13 cellular contexts compared by ENCODE assay signal in the genomic region with DNA sequence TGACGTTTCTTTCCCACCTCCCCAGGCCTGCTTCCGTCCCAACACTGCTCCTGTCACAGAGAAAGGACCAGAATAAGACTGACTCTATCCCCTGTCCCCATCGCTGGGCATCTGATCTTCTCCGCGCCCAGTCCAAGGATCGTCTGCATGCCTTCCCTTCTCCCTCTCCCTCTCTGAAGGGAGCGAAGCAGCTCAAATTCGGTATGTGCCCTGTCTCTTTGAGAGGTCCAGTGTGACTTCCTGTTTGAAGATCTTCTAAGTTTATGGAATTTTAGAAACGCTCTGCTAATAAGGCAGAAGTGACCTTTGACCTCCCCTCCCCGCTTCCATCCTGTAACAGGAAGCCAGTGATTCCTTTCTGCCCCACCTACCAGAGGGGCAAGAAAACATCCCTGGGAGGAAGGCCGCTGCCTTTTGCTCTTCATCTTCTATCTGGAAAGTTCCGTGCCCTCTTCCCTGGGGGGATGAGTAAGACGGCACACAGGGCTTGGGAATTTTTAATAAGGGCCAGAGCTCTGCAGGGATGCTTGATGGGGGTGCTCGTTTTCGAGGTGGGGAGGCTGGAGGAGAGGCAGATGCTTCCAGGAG. TPM values are rescaled to one million over a fixed set of nuclear protein-coding genes. Genes with fewer than 3 reads are reported as not detected.
A peak's percentile ranks its signal among the peaks of the same experiment; 100 is the strongest.
DNase-seq lines count a peak whose midpoint lies in the region; ATAC-seq and TF ChIP-seq lines count a peak whose summit lies in the region.
"Had no signal": no experiment of that assay in that cellular context is flagged by ENCODE, and none has a peak within 500 bp of the region (broad histone marks: within the 10 kb centered on the region; RNA-seq: fewer than 3 reads in every experiment).

No MANE protein-coding gene starts in this region.

- 63 to 72% methylated on average over 12 to 13 of the region's 15 CpGs for WGBS in esophagus squamous epithelium, 2 donors
- 43% methylated on average over 13 of the region's 15 CpGs for whole genome bisulfite sequencing in mesenchymal stem cell
- 81% methylated on average over 15 of the region's 15 CpGs for WGBS in suprapubic skin

- H3K27me3 Mint-ChIP-seq in natural killer cell (ENCODE audit: low read depth in 2 of 2): peaks cover 0 to 15% of the 10 kb centered on the region in 2 donors

- intact Hi-C loops in esophagus squamous epithelium (cut with DNase I): no loop called here
- intact Hi-C loops in natural killer cell (cut with micrococcal nuclease): no loop called here

- no peak for TF ChIP-seq EP300 in suprapubic skin (IDR thresholded peaks at IDR 0.05)

- H3K9me3 ChIP-seq in esophagus squamous epithelium (peaks cover 0 to 7% (median 0%) of the 10 kb centered on the region in 3 donors), mesenchymal stem cell (ENCODE audit: control insufficient read depth, low read length) (peaks cover 9% of the 10 kb centered on the region), suprapubic skin (no peaks in the 10 kb centered on the region)
- H3K9me3 ChIP-seq: MG63 had no signal

- no peaks in the 10 kb centered on the region for H3K79me1 ChIP-seq in mesenchymal stem cell (replicated peaks; ENCODE audit: low read length, poor library complexity, severe bottlenecking)

- H2BK5ac ChIP-seq in mesenchymal stem cell (ENCODE audit: low read depth, low read length, poor library complexity, severe bottlenecking): no peak overlapping the region

- no peaks in the 10 kb centered on the region for H3K4me1 Mint-ChIP-seq in natural killer cell

- peaks cover 0 to 2% of the 10 kb centered on the region in 2 donors for H3K9me3 Mint-ChIP-seq in natural killer cell

- no peaks in the 10 kb centered on the region for H3K36me3 Mint-ChIP-seq in natural killer cell

- no peak overlapping the region for H2AFZ ChIP-seq in mesenchymal stem cell (ENCODE audit: low read depth, low read length)

- peak overlapping the region in 3 of 4 donors; percentile 19 to 42 (median 39) for H3K27ac ChIP-seq in esophagus squamous epithelium
- H3K27ac ChIP-seq in mesenchymal stem cell (ENCODE audit: low read length, poor library complexity, severe bottlenecking): no peak overlapping the region
- H3K27ac ChIP-seq in suprapubic skin: no peak overlapping the region
- H3K27ac ChIP-seq: ascending aorta, WERI-Rb-1 had no signal

- H3K23ac ChIP-seq in mesenchymal stem cell (ENCODE audit: low read length in 2 of 2): no peak overlapping the region

- peak overlapping the region; percentile 89 for H3K9ac ChIP-seq in mesenchymal stem cell (ENCODE audit: low read length)

- peaks cover 0 to 24% (median 6%) of the 10 kb centered on the region in 3 donors for H3K4me1 ChIP-seq in esophagus squamous epithelium
- peaks cover 4% of the 10 kb centered on the region for H3K4me1 ChIP-seq in mesenchymal stem cell (ENCODE audit: control insufficient read depth, insufficient read depth, low read depth, low read length)
- H3K4me1 ChIP-seq in suprapubic skin: peaks cover 10% of the 10 kb centered on the region

- peak overlapping the region in 1 of 2 experiments; percentile 66 for H3K14ac ChIP-seq in mesenchymal stem cell (ENCODE audit: low read length in 2 of 2)

- H3K4me3 Mint-ChIP-seq in natural killer cell: no peak overlapping the region

- H4K8ac ChIP-seq in mesenchymal stem cell (ENCODE audit: low read length): peak overlapping the region; percentile 78

- no peak overlapping the region for H3K4me2 ChIP-seq in mesenchymal stem cell (ENCODE audit: low read length, poor library complexity, severe bottlenecking)

- no peak for ATAC-seq in HG02588 (IDR thresholded peaks at IDR 0.05; ENCODE audit: unreplicated experiment)
- ATAC-seq in GM19397 (IDR thresholded peaks at IDR 0.05; ENCODE audit: unreplicated experiment): no peak
- ATAC-seq in natural killer cell: no peak

- H2BK12ac ChIP-seq in mesenchymal stem cell (ENCODE audit: low read length in 2 of 2): peak overlapping the region in 1 of 2 experiments; percentile 85

- H4K91ac ChIP-seq in mesenchymal stem cell (ENCODE audit: low read length): peak overlapping the region; percentile 83

- no peak overlapping the region for H2AK5ac ChIP-seq in mesenchymal stem cell (ENCODE audit: low read length, severe bottlenecking)

- TF ChIP-seq POLR2A in esophagus squamous epithelium (IDR thresholded peaks at IDR 0.05): no peak
- no peak for TF ChIP-seq POLR2A in suprapubic skin (IDR thresholded peaks at IDR 0.05)

- no peak overlapping the region for H3K27ac Mint-ChIP-seq in natural killer cell

- H2BK15ac ChIP-seq in mesenchymal stem cell (ENCODE audit: low read depth, poor library complexity, severe bottlenecking): peak overlapping the region; percentile 49

- peak overlapping the region; percentile 42 for H2BK120ac ChIP-seq in mesenchymal stem cell (ENCODE audit: low read depth, low read length)

- H3K27me3 ChIP-seq in esophagus squamous epithelium (no peaks in the 10 kb centered on the region), mesenchymal stem cell (ENCODE audit: control insufficient read depth in 1 of 2, insufficient read depth in 1 of 2, low read length in 2 of 2) (peaks cover 0 to 4% of the 10 kb centered on the region in 2 experiments), suprapubic skin (no peaks in the 10 kb centered on the region)
- H3K27me3 ChIP-seq: ascending aorta, MG63, stomach had no signal

- DNase-seq in NCI-H748 treated with DMSO at 0.1 percent for 48 hours (lab: John Stamatoyannopoulos, UW) (peak; percentile 60), esophagus squamous epithelium (lab: John Stamatoyannopoulos, UW) (no peak), mesenchymal stem cell (peak; percentile 45), suprapubic skin (ENCODE audit: low spot score in 2 of 2) (peak; percentile 55 to 67), DMS114 treated with DMSO at 0.1 percent for 48 hours (lab: John Stamatoyannopoulos, UW; ENCODE audit: unreplicated experiment) (no peak), natural killer cell (no peak)
- DNase-seq: stimulated activated CD4-positive, alpha-beta T cell treated with anti-CD3 and anti-CD28 coated beads, Interleukin-4, amount 100 ng/mL, for 1 hour; stomach; WERI-Rb-1 had no signal

- no peak overlapping the region for H3K4me3 ChIP-seq in esophagus squamous epithelium
- no peak overlapping the region for H3K4me3 ChIP-seq in mesenchymal stem cell (ENCODE audit: insufficient read depth in 1 of 2, low read depth in 1 of 2, low read length in 2 of 2)
- no peak overlapping the region for H3K4me3 ChIP-seq in suprapubic skin
- H3K4me3 ChIP-seq: ascending aorta, MG63, stomach had no signal

- peak overlapping the region; percentile 80 to 82 for H3K4ac ChIP-seq in mesenchymal stem cell (ENCODE audit: low read depth in 1 of 2, low read length in 2 of 2)

- H3K18ac ChIP-seq in mesenchymal stem cell (ENCODE audit: low read depth in 1 of 2, low read length in 2 of 2): peak overlapping the region; percentile 61 to 91

- H3K36me3 ChIP-seq in esophagus squamous epithelium (no peaks in the 10 kb centered on the region), mesenchymal stem cell (ENCODE audit: control insufficient read depth in 1 of 2, insufficient read depth in 2 of 2, low read depth in 1 of 2, low read length in 2 of 2) (no peaks in the 10 kb centered on the region), suprapubic skin (no peaks in the 10 kb centered on the region)
- H3K36me3 ChIP-seq: ascending aorta, MG63, stomach, WERI-Rb-1 had no signal

- no peak for TF ChIP-seq CTCF in esophagus squamous epithelium (IDR thresholded peaks at IDR 0.05)
- TF ChIP-seq CTCF in suprapubic skin (IDR thresholded peaks at IDR 0.05): no peak
- TF ChIP-seq CTCF in natural killer cell (IDR thresholded peaks at IDR 0.05): no peak

RNA-seq across cellular contexts. Expression of a gene that starts 40.7 kb away (rescaled TPM):
- not detected for total RNA-seq in esophagus squamous epithelium
- not detected for polyA plus RNA-seq in mesenchymal stem cell (2013, experiment 1 of 2)
- not detected for polyA plus RNA-seq in mesenchymal stem cell (2013, experiment 2 of 2)
- not detected for total RNA-seq in suprapubic skin
- 10 to 100 TPM; 26.2 to 30.8 (median 30.2) TPM for total RNA-seq in natural killer cell
- total RNA-seq: ascending aorta, stomach had no signal
- polyA plus RNA-seq: stomach had no signal

Comparison
In these comparisons a context has a peak if more than half of its experiments do, and no peak if none do; other contexts are left out.
1. DNase-seq: peak in NCI-H748 treated with DMSO at 0.1 percent for 48 hours (single experiment), mesenchymal stem cell (single experiment) and suprapubic skin (2 of 2); none in esophagus squamous epithelium (single experiment), DMS114 treated with DMSO at 0.1 percent for 48 hours (single experiment) and natural killer cell (single experiment).
2. H3K27ac ChIP-seq: peak in esophagus squamous epithelium (3 of 4); none in mesenchymal stem cell (single experiment) and suprapubic skin (single experiment).
3. RNA of a gene that starts 40.7 kb away (total RNA-seq): 26.2 to 30.8 TPM in natural killer cell; not detected in esophagus squamous epithelium and not detected in suprapubic skin; every median in the first group is over 10 times any median in the second.